Comparison of ENCODE assay signal across 19 cellular contexts in genomic region chr9:116477584-116478141, GRCh38.
A peak's percentile ranks its signal among the peaks of the same experiment; 100 is the strongest.
DNase-seq lines count a peak whose midpoint lies in the region; ATAC-seq and TF ChIP-seq lines count a peak whose summit lies in the region.
"Had no signal": no experiment of that assay in that cellular context is flagged by ENCODE, and none has a peak within 500 bp of the region (broad histone marks: within the 10 kb centered on the region; RNA-seq: fewer than 3 reads in every experiment).

No MANE protein-coding gene starts in this region.

- H3K27me3 ChIP-seq in cardiac muscle cell (no peaks in the 10 kb centered on the region), vagina (no peaks in the 10 kb centered on the region)
- H3K27me3 ChIP-seq: SJCRH30 had no signal

- H3K9me3 Mint-ChIP-seq in nephron, result no peaks in the 10 kb centered on the region
- H3K9me3 Mint-ChIP-seq: CD8-positive, alpha-beta T cell had no signal

- H3K4me3 ChIP-seq in cardiac muscle cell (no peak overlapping the region), coronary artery (peak overlapping the region; percentile 7), vagina (no peak overlapping the region)
- H3K4me3 ChIP-seq: SJCRH30 had no signal

- H3K27me3 Mint-ChIP-seq in nephron (ENCODE audit: low read depth), result peaks cover 10% of the 10 kb centered on the region

- TF ChIP-seq POLR2A in vagina (IDR thresholded peaks at IDR 0.05), result no peak

- H3K9me3 ChIP-seq in cardiac muscle cell (ENCODE audit: low read depth) (no peaks in the 10 kb centered on the region), vagina (no peaks in the 10 kb centered on the region)
- H3K9me3 ChIP-seq: SJCRH30 had no signal

- no peak for TF ChIP-seq CTCF in cardiac muscle cell (IDR thresholded peaks at IDR 0.05; ENCODE audit: low read depth, low read length)
- no peak for TF ChIP-seq CTCF in coronary artery (IDR thresholded peaks at IDR 0.05)
- TF ChIP-seq CTCF in nephron (IDR thresholded peaks at IDR 0.05; ENCODE audit: unreplicated experiment in 3 of 3), result no peak
- no peak for TF ChIP-seq CTCF in vagina (IDR thresholded peaks at IDR 0.05)
- no peak for TF ChIP-seq CTCF in GM13977 (IDR thresholded peaks at IDR 0.05; ENCODE audit: extremely low read depth, insufficient read depth, missing control alignments)

- H3K36me3 ChIP-seq in cardiac muscle cell, result no peaks in the 10 kb centered on the region
- H3K36me3 ChIP-seq in vagina, result no peaks in the 10 kb centered on the region
- H3K36me3 ChIP-seq: SJCRH30 had no signal

- H3K4me1 Mint-ChIP-seq in nephron, result peaks cover 36% of the 10 kb centered on the region

- H3K4me3 Mint-ChIP-seq in nephron, result no peak overlapping the region
- H3K4me3 Mint-ChIP-seq: CD8-positive, alpha-beta T cell had no signal

- in situ Hi-C loops in GM13977 (cut with MboI; ENCODE audit: low pct_unique_long_range_greater_than_20kb, low sequenced_read_pairs, unreplicated experiment), result no loop called here

- H3K27ac Mint-ChIP-seq in nephron, result peak overlapping the region; percentile 85 to 95 (median 87)
- H3K27ac Mint-ChIP-seq: CD8-positive, alpha-beta T cell had no signal

- H3K27ac ChIP-seq in cardiac muscle cell, result peak overlapping the region; percentile 26
- peak overlapping the region; percentile 39 to 68 for H3K27ac ChIP-seq in coronary artery
- H3K27ac ChIP-seq in vagina, result peak overlapping the region; percentile 78
- H3K27ac ChIP-seq: KMS-11, SJCRH30 had no signal

- no peak for DNase-seq in cardiac muscle cell (ENCODE audit: low read depth in 1 of 2, low spot score in 1 of 2)
- no peak for DNase-seq in left cardiac atrium
- no peak for DNase-seq in coronary artery (ENCODE audit: low spot score)
- DNase-seq in vagina (ENCODE audit: extremely low spot score in 2 of 2), result no peak
- no peak for DNase-seq in GM13977 (ENCODE audit: low spot score)
- DNase-seq in islet precursor cell, result no peak
- DNase-seq: 8988T; CD8-positive, alpha-beta T cell; DMS79 treated with DMSO at 0.1 percent for 48 hours; GOT3; NCI-H1048; NCI-H2081 treated with DMSO at 0.1 percent for 48 hours; NCI-H510A; NCI-H774; RPMI8226; SJCRH30 had no signal

- H3K4me1 ChIP-seq in cardiac muscle cell (ENCODE audit: low read depth) (peaks cover 11% of the 10 kb centered on the region), vagina (peaks cover 29% of the 10 kb centered on the region)
- H3K4me1 ChIP-seq: SJCRH30 had no signal

- H3K36me3 Mint-ChIP-seq in nephron (ENCODE audit: low read depth), result no peaks in the 10 kb centered on the region

- ATAC-seq in left cardiac atrium, result no peak
- ATAC-seq in HG02852 (IDR thresholded peaks at IDR 0.05; ENCODE audit: unreplicated experiment), result no peak
- ATAC-seq: CD8-positive, alpha-beta T cell had no signal

- intact Hi-C loops in left cardiac atrium (cut with DNase I), result no loop called here
- intact Hi-C loops in vagina (cut with DNase I), result no loop called here

Comparison
In these comparisons a context has a peak if more than half of its experiments do, and no peak if none do; other contexts are left out.
1. H3K27ac ChIP-seq: peak in every context shown above with its lines; median percentile 78 in vagina; 54 in coronary artery; 26 in cardiac muscle cell.